In genomic region chr12:57604454-57605307, GRCh38 we compare ENCODE assay signal across 9 cellular contexts. TPM values are rescaled to one million over a fixed set of nuclear protein-coding genes. Genes with fewer than 3 reads are reported as not detected.
DNase-seq lines count a peak whose midpoint lies in the region; ATAC-seq and TF ChIP-seq lines count a peak whose summit lies in the region.
"Had no signal": no experiment of that assay in that cellular context is flagged by ENCODE, and none has a peak within 500 bp of the region (broad histone marks: within the 10 kb centered on the region; RNA-seq: fewer than 3 reads in every experiment).

TSS of gene DTX3 (plus strand) at chr12:57604824. CDS start at chr12:57606518, 1,694 bp downstream.

- CTCF ChIA-PET in activated CD4-positive, alpha-beta memory T cell treated with anti-CD3 and anti-CD28 coated beads, Interleukin-2, amount 10 ng/mL, durations not matched to agents 7 days and 5 days (lab: Charles Lee) = interaction anchor here (0.6 to 1.8 kb wide), 3 partner anchors 12 to 23 kb away, joined by 3 to 6 read pairs (median 5); no protein-coding TSS in a partner anchor

- no peaks in the 10 kb centered on the region for H3K9me3 ChIP-seq in mononuclear cell (ENCODE audit: low read depth, low read length)
- no peaks in the 10 kb centered on the region for H3K9me3 ChIP-seq in thymus (ENCODE audit: control insufficient read depth)

- ATAC-seq in GM21786 (IDR thresholded peaks at IDR 0.05; ENCODE audit: unreplicated experiment) = no peak

- H3K27me3 ChIP-seq in mononuclear cell (ENCODE audit: insufficient read depth, low read length) (peaks cover 21% of the 10 kb centered on the region), thymus (ENCODE audit: control insufficient read depth, insufficient read depth) (no peaks in the 10 kb centered on the region)

- no peaks in the 10 kb centered on the region for H3K27me3 Mint-ChIP-seq in activated CD4-positive, alpha-beta memory T cell treated with anti-CD3 and anti-CD28 coated beads, Interleukin-2, amount 10 ng/mL, durations not matched to agents 7 days and 5 days

- H3K4me1 Mint-ChIP-seq in activated CD4-positive, alpha-beta memory T cell treated with anti-CD3 and anti-CD28 coated beads, Interleukin-2, amount 10 ng/mL, durations not matched to agents 7 days and 5 days = peaks cover 18% of the 10 kb centered on the region

- peaks cover 24% of the 10 kb centered on the region for H3K4me1 ChIP-seq in mononuclear cell (ENCODE audit: insufficient read depth, low read length)
- peaks cover 24% of the 10 kb centered on the region for H3K4me1 ChIP-seq in thymus (ENCODE audit: control insufficient read depth, insufficient read depth, low read length)

- H3K27ac ChIP-seq in epithelial cell of prostate (peak within 1 kb of the TSS; percentile 8), thymus (ENCODE audit: low read depth) (peak within 1 kb of the TSS; percentile 68)
- H3K27ac ChIP-seq: C4-2B had no signal

- TF ChIP-seq RAD21 in Ishikawa (IDR thresholded peaks at IDR 0.05; ENCODE audit: low read depth) = no peak

- DNase-seq in DMS79 treated with DMSO at 0.1 percent for 48 hours (lab: John Stamatoyannopoulos, UW) (peak; percentile 3), DMS79 (lab: John Stamatoyannopoulos, UW) (no peak), epithelial cell of prostate (ENCODE audit: low read depth, low spot score) (no peak)
- peak; percentile 54 for DNase-seq in activated CD4-positive, alpha-beta memory T cell treated with anti-CD3 and anti-CD28 coated beads, Interleukin-2, amount 10 ng/mL, durations not matched to agents 7 days and 5 days

- POLR2A ChIA-PET in activated CD4-positive, alpha-beta memory T cell treated with anti-CD3 and anti-CD28 coated beads, Interleukin-2, amount 10 ng/mL, durations not matched to agents 7 days and 5 days (lab: Charles Lee) = interaction anchor here (0.8 to 2.2 kb wide), 3 partner anchors 9 to 15 kb away, joined by 3 to 17 read pairs (median 3); partner anchors contain the start of gene PIP4K2C

- peak within 1 kb of the TSS; percentile 77 for H3K4me3 Mint-ChIP-seq in activated CD4-positive, alpha-beta memory T cell treated with anti-CD3 and anti-CD28 coated beads, Interleukin-2, amount 10 ng/mL, durations not matched to agents 7 days and 5 days

- peak within 1 kb of the TSS; percentile 70 for H3K27ac Mint-ChIP-seq in activated CD4-positive, alpha-beta memory T cell treated with anti-CD3 and anti-CD28 coated beads, Interleukin-2, amount 10 ng/mL, durations not matched to agents 7 days and 5 days

- peaks cover 33% of the 10 kb centered on the region for H3K36me3 Mint-ChIP-seq in activated CD4-positive, alpha-beta memory T cell treated with anti-CD3 and anti-CD28 coated beads, Interleukin-2, amount 10 ng/mL, durations not matched to agents 7 days and 5 days (ENCODE audit: low read depth)

- TF ChIP-seq EP300 in Ishikawa (IDR thresholded peaks at IDR 0.05; ENCODE audit: borderline replicate concordance) = no peak

- no peaks in the 10 kb centered on the region for H3K9me3 Mint-ChIP-seq in activated CD4-positive, alpha-beta memory T cell treated with anti-CD3 and anti-CD28 coated beads, Interleukin-2, amount 10 ng/mL, durations not matched to agents 7 days and 5 days

- H3K4me3 ChIP-seq in mononuclear cell (ENCODE audit: low read length) = peak within 1 kb of the TSS; percentile 35
- H3K4me3 ChIP-seq in thymus (ENCODE audit: low read length) = peak within 1 kb of the TSS; percentile 86

- 4% methylated on average over 51 of the region's 52 CpGs for WGBS in thymus

- peaks cover 43% of the 10 kb centered on the region for H3K36me3 ChIP-seq in thymus (ENCODE audit: control insufficient read depth, insufficient read depth)

TF ChIP-seq in Ishikawa, 13 proteins besides CTCF, POLR2A, EP300 and RAD21:
- TF ChIP-seq TAF1 (IDR thresholded peaks at IDR 0.05; ENCODE audit: low read depth) = peak; percentile 53
- TF ChIP-seq USF1 (IDR thresholded peaks at IDR 0.05) = peak; percentile 94
- no peak for TF ChIP-seq TEAD4 (IDR thresholded peaks at IDR 0.05)
- peak; percentile 91 for TF ChIP-seq YY1 (IDR thresholded peaks at IDR 0.05; ENCODE audit: low read depth)
- TF ChIP-seq CEBPB (IDR thresholded peaks at IDR 0.05) = no peak
- no peak for TF ChIP-seq NFIC (IDR thresholded peaks at IDR 0.05)
- TF ChIP-seq CREB1 (IDR thresholded peaks at IDR 0.05; ENCODE audit: low read depth) = no peak
- peak; percentile 39; the same call in 1 of the 2 replicates for TF ChIP-seq TCF12 (IDR thresholded peaks at IDR 0.05; ENCODE audit: low read depth)
- no peak for TF ChIP-seq MAX (IDR thresholded peaks at IDR 0.05)
- TF ChIP-seq ZBTB7A (IDR thresholded peaks at IDR 0.05; ENCODE audit: low read depth) = peak; percentile 6; the same call in 1 of the 2 replicates
- no peak for TF ChIP-seq REST (IDR thresholded peaks at IDR 0.05; ENCODE audit: low read depth)
- TF ChIP-seq EGR1 (IDR thresholded peaks at IDR 0.05) = peak; percentile 23; the same call in 1 of the 2 replicates
- TF ChIP-seq FOXM1 (IDR thresholded peaks at IDR 0.05; ENCODE audit: borderline replicate concordance, low read depth) = no peak
TF ChIP-seq in Ishikawa: peak in this region for 6.

RNA-seq across cellular contexts. Expression of gene DTX3, which starts in this region (rescaled TPM):
- total RNA-seq in activated CD4-positive, alpha-beta memory T cell treated with anti-CD3 and anti-CD28 coated beads, Interleukin-2, amount 10 ng/mL, durations not matched to agents 7 days and 5 days = 10 to 100 TPM; 19.3 to 21.8 TPM
- total RNA-seq in mononuclear cell = 12.6 TPM
- 36.8 TPM for polyA plus RNA-seq in thymus

Comparison
In these comparisons a context has a peak if more than half of its experiments do, and no peak if none do; other contexts are left out.
1. DNase-seq: peak in DMS79 treated with DMSO at 0.1 percent for 48 hours (single experiment) and activated CD4-positive, alpha-beta memory T cell treated with anti-CD3 and anti-CD28 coated beads, Interleukin-2, amount 10 ng/mL, durations not matched to agents 7 days and 5 days (single experiment); none in DMS79 (single experiment) and epithelial cell of prostate (single experiment).